ENCODE assay signal across 27 cellular contexts in genomic region chr18:47777626-47778025, GRCh38.
DNase-seq lines count a peak whose midpoint lies in the region; ATAC-seq and TF ChIP-seq lines count a peak whose summit lies in the region.
"Had no signal": no experiment of that assay in that cellular context is flagged by ENCODE, and none has a peak within 500 bp of the region (broad histone marks: within the 10 kb centered on the region; RNA-seq: fewer than 3 reads in every experiment).

No MANE protein-coding gene starts in this region.

- peaks cover 11% of the 10 kb centered on the region for H3K4me1 ChIP-seq in BLaER1
- no peaks in the 10 kb centered on the region for H3K4me1 ChIP-seq in right atrium auricular region
- H3K4me1 ChIP-seq: lower lobe of right lung, SJSA1 had no signal

- H3K27me3 ChIP-seq in BLaER1 (no peaks in the 10 kb centered on the region), right atrium auricular region (no peaks in the 10 kb centered on the region)
- H3K27me3 ChIP-seq: hepatocyte had no signal

- no peaks in the 10 kb centered on the region for H4K20me1 ChIP-seq in BLaER1

- H3K4me3 ChIP-seq in BLaER1 = no peak overlapping the region
- no peak overlapping the region for H3K4me3 ChIP-seq in right atrium auricular region
- H3K4me3 ChIP-seq: hepatocyte, lower lobe of right lung, SJSA1, thoracic aorta had no signal

- H3K4me2 ChIP-seq in BLaER1 = peak overlapping the region; percentile 22; the same call in 1 of the 2 replicates
- H3K4me2 ChIP-seq: hepatocyte had no signal

- no peak overlapping the region for H3K9ac ChIP-seq in BLaER1

- ATAC-seq in natural killer cell treated with Interleukin-12 subunit alpha and Interleukin-12 subunit beta and Interleukin-15 and Interleukin-18, amount 100 ng/mL, for 72 hours = peak; percentile 60 to 73
- ATAC-seq: HepG2, lower lobe of right lung had no signal

- DNase-seq in NCI-H526 treated with DMSO at 0.1 percent for 48 hours (lab: John Stamatoyannopoulos, UW) (peak; percentile 62), right atrium auricular region (ENCODE audit: low spot score) (no peak)
- DNase-seq in natural killer cell treated with Interleukin-12 subunit alpha and Interleukin-12 subunit beta and Interleukin-15 and Interleukin-18, amount 100 ng/mL, for 72 hours (ENCODE audit: low spot score) = no peak
- no peak for DNase-seq in stimulated activated CD4-positive, alpha-beta T cell treated with anti-CD3 and anti-CD28 coated beads, Interleukin-15, amount 100 ng/mL, for 24 hours
- no peak for DNase-seq in stimulated activated CD4-positive, alpha-beta T cell treated with anti-CD3 and anti-CD28 coated beads, Interleukin-4, amount 100 ng/mL, for 4 hours
- DNase-seq: ACHN; activated CD4-positive, alpha-beta T cell treated with anti-CD3 and anti-CD28 coated beads for 48 hours; activated effector memory CD4-positive, alpha-beta T cell treated with anti-CD3 and anti-CD28 coated beads, Interleukin-2, amount 50 U/mL, for 16 hours; activated T-cell treated with anti-CD3 and anti-CD28 coated beads, Interleukin-2, amount 50 U/mL, for 1 hour; aorta; DMS79; lower lobe of right lung; midbrain; naive B cell; NCI-H1105; NCI-H1930; nucleus accumbens; RPMI8226; T1000 had no signal

- H3K27ac Mint-ChIP-seq in natural killer cell treated with Interleukin-12 subunit alpha and Interleukin-12 subunit beta and Interleukin-15 and Interleukin-18, amount 100 ng/mL, for 72 hours = peak overlapping the region in 1 of 2 donors; percentile 48
- H3K27ac Mint-ChIP-seq: activated naive CD8-positive, alpha-beta T cell; naive B cell; stimulated activated naive CD8-positive, alpha-beta T cell treated with anti-CD3 and anti-CD28 coated beads, Interleukin-15, Interleukin-2, amounts not matched to agents 100 ng/mL and 50 ng/mL, for 24 hours had no signal

- H3K9me3 ChIP-seq in BLaER1 (no peaks in the 10 kb centered on the region), right atrium auricular region (peaks cover 0 to under 1% of the 10 kb centered on the region in 2 donors)
- H3K9me3 ChIP-seq: lower lobe of right lung, SJSA1, thoracic aorta had no signal

- TF ChIP-seq CTCF in GM12873 (IDR thresholded peaks at IDR 0.05; ENCODE audit: insufficient read depth, low read depth, low read length, missing control alignments) (peak; percentile 5), right atrium auricular region (IDR thresholded peaks at IDR 0.05) (no peak)

- H3K36me3 ChIP-seq in BLaER1 (no peaks in the 10 kb centered on the region), right atrium auricular region (no peaks in the 10 kb centered on the region)
- H3K36me3 ChIP-seq: lower lobe of right lung, SJSA1, thoracic aorta had no signal

- no peaks in the 10 kb centered on the region for H3K36me3 Mint-ChIP-seq in natural killer cell treated with Interleukin-12 subunit alpha and Interleukin-12 subunit beta and Interleukin-15 and Interleukin-18, amount 100 ng/mL, for 72 hours
- H3K36me3 Mint-ChIP-seq: naive B cell had no signal

- H3K4me1 Mint-ChIP-seq in natural killer cell treated with Interleukin-12 subunit alpha and Interleukin-12 subunit beta and Interleukin-15 and Interleukin-18, amount 100 ng/mL, for 72 hours (ENCODE audit: low read depth in 2 of 2) = peaks cover 17 to 25% of the 10 kb centered on the region in 2 donors
- H3K4me1 Mint-ChIP-seq: naive B cell had no signal

- H3K9me3 Mint-ChIP-seq in natural killer cell treated with Interleukin-12 subunit alpha and Interleukin-12 subunit beta and Interleukin-15 and Interleukin-18, amount 100 ng/mL, for 72 hours = no peaks in the 10 kb centered on the region

- peak overlapping the region; percentile 53 for H3K4me3 Mint-ChIP-seq in natural killer cell treated with Interleukin-12 subunit alpha and Interleukin-12 subunit beta and Interleukin-15 and Interleukin-18, amount 100 ng/mL, for 72 hours
- H3K4me3 Mint-ChIP-seq: activated naive CD8-positive, alpha-beta T cell; naive B cell; stimulated activated naive CD8-positive, alpha-beta T cell treated with anti-CD3 and anti-CD28 coated beads, Interleukin-15, Interleukin-2, amounts not matched to agents 100 ng/mL and 50 ng/mL, for 24 hours had no signal

- peaks cover 2 to 9% of the 10 kb centered on the region in 2 donors for H3K27me3 Mint-ChIP-seq in natural killer cell treated with Interleukin-12 subunit alpha and Interleukin-12 subunit beta and Interleukin-15 and Interleukin-18, amount 100 ng/mL, for 72 hours

- H3K27ac ChIP-seq in BLaER1 (no peak overlapping the region), right atrium auricular region (no peak overlapping the region)
- H3K27ac ChIP-seq: hepatocyte, lower lobe of right lung, SJSA1, thoracic aorta had no signal
